ENCODE assay signal across 33 cellular contexts in the genomic region with DNA sequence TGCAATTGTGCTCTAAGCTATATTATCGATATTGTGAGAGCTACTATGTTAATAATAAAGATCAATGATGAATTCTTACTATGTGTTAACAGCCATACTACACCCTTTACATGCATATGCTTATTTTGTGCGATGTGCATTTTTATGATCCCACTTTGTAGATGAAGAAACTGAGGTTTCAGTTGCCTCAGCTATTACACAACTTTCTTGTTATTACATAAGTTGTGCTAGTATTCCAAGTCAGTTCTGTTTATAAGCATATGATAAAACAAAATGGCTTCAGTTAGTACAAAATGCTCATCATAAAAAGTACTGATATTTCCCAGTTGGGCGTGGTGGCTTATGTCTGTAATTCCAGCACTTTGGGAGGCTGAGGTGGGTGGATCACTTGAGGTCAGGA.
"Had no signal": no experiment of that assay in that cellular context is flagged by ENCODE, and none has a peak within 500 bp of the region (broad histone marks: within the 10 kb centered on the region; RNA-seq: fewer than 3 reads in every experiment).

No MANE protein-coding gene starts in this region.

- DNase-seq: activated effector memory CD4-positive, alpha-beta T cell treated with anti-CD3 and anti-CD28 coated beads, Interleukin-2, amount 50 U/mL, for 16 hours; activated effector memory CD4-positive, alpha-beta T cell treated with Interleukin-2 at 50 U/mL for 16 hours; activated gamma-delta T cell; activated gamma-delta T cell treated with Interleukin-2 at 50 U/mL for 16 hours; activated naive CD4-positive, alpha-beta T cell; activated naive CD4-positive, alpha-beta T cell treated with anti-CD3 and anti-CD28 coated beads for 36 hours; activated naive CD4-positive, alpha-beta T cell treated with anti-CD3 and anti-CD28 coated beads, Interleukin-2, amount 10 ng/mL, durations not matched to agents 7 days and 5 days; activated naive CD4-positive, alpha-beta T cell treated with anti-CD3 and anti-CD28 coated beads, Interleukin-2, amount 50 U/mL, for 16 hours; activated naive CD4-positive, alpha-beta T cell treated with Interleukin-2 at 50 U/mL for 16 hours; activated naive CD8-positive, alpha-beta T cell treated with anti-CD3 and anti-CD28 coated beads for 36 hours; activated naive CD8-positive, alpha-beta T cell treated with anti-CD3 and anti-CD28 coated beads, Interleukin-2, amount 10 ng/mL, durations not matched to agents 7 days and 5 days; activated naive CD8-positive, alpha-beta T cell treated with anti-CD3 and anti-CD28 coated beads, Interleukin-2, amount 50 U/mL, for 24 hours; activated T-cell treated with anti-CD3 and anti-CD28 coated beads, Interleukin-2, amount 50 U/mL, for 1 hour; activated T-cell treated with anti-CD3 and anti-CD28 coated beads, Interleukin-2, amount 50 U/mL, for 24 hours; activated T-cell treated with anti-CD3 and anti-CD28 coated beads, Interleukin-2, amount 50 U/mL, for 4 hours; activated T-cell treated with anti-CD3 and anti-CD28 coated beads, Interleukin-2, amount 50 U/mL, for 48 hours; activated T-cell treated with anti-CD3 and anti-CD28 coated beads, Interleukin-2, amount 50 U/mL, for 72 hours; amniotic stem cell; amygdala; anterior cingulate cortex; aorta; body of pancreas; brain microvascular endothelial cell; caudate nucleus; central memory CD4-positive, alpha-beta T cell; cerebellar nuclear complex had no signal

- H3K27me3 ChIP-seq: ascending aorta, body of pancreas, brain microvascular endothelial cell, breast epithelium, cardiac muscle cell had no signal

- H3K9me3 ChIP-seq: ascending aorta, body of pancreas, breast epithelium had no signal

- FAIRE-seq: astrocyte, bronchial epithelial cell had no signal

- ATAC-seq: activated naive CD4-positive, alpha-beta T cell treated with anti-CD3 and anti-CD28 coated beads, Interleukin-2, amount 50 U/mL, for 72 hours; activated naive CD8-positive, alpha-beta T cell treated with anti-CD3 and anti-CD28 coated beads, Interleukin-2, amount 50 U/mL, for 24 hours; activated T-cell treated with anti-CD3 and anti-CD28 coated beads, Interleukin-2, amount 50 U/mL, for 4 hours; activated T-cell treated with anti-CD3 and anti-CD28 coated beads, Interleukin-2, amount 50 U/mL, for 72 hours; activated T-helper 17 cell treated with anti-CD3 and anti-CD28 coated beads, Interleukin-2, amount 50 U/mL, for 72 hours; body of pancreas had no signal

- H3K36me3 ChIP-seq: ascending aorta, brain microvascular endothelial cell, breast epithelium, cardiac muscle cell had no signal

- H3K27ac ChIP-seq: ascending aorta, body of pancreas, brain microvascular endothelial cell, breast epithelium, cardiac muscle cell had no signal

- H3K4me3 ChIP-seq: ascending aorta, body of pancreas, breast epithelium, cardiac muscle cell had no signal

- H3K4me1 ChIP-seq: ascending aorta, breast epithelium had no signal
